ENCODE assay signal across 15 cellular contexts in genomic region chr19:55006793-55007192, GRCh38. TPM values are rescaled to one million over a fixed set of nuclear protein-coding genes. Genes with fewer than 3 reads are reported as not detected.
A peak's percentile ranks its signal among the peaks of the same experiment; 100 is the strongest.
DNase-seq lines count a peak whose midpoint lies in the region; TF ChIP-seq lines count a peak whose summit lies in the region.
"Not testable (repeated sequence)": the region's sequence is repeated elsewhere in the genome, so short reads cannot be mapped to it uniquely, and the experiment has no call there.
"Had no signal": no experiment of that assay in that cellular context is flagged by ENCODE, and none has a peak within 500 bp of the region (broad histone marks: within the 10 kb centered on the region; RNA-seq: fewer than 3 reads in every experiment).

No MANE protein-coding gene starts in this region.

- not testable (repeated sequence) for H3K23ac ChIP-seq in H9 (ENCODE audit: insufficient read length, low read depth, low read length); mesendoderm (ENCODE audit: low read length)

- peaks cover 20% of the 10 kb centered on the region for H3K4me1 ChIP-seq in BLaER1
- H3K4me1 ChIP-seq in H9 (ENCODE audit: insufficient read depth, low read length); SJCRH30; mesendoderm (ENCODE audit: control insufficient read depth, low read depth, low read length): not testable (repeated sequence)

- H3K4me3 ChIP-seq in BLaER1 (peak overlapping the region; percentile 72), SJCRH30 (peak overlapping the region; percentile 57), fibroblast of villous mesenchyme (ENCODE audit: low read depth, low read length) (peak overlapping the region; percentile 45), skeletal muscle cell (ENCODE audit: low read depth, low read length) (peak overlapping the region; percentile 46)
- H3K4me3 ChIP-seq in mesendoderm (ENCODE audit: low read length): not testable (repeated sequence)

- H2AFZ ChIP-seq in H9 (ENCODE audit: low read length): not testable (repeated sequence)

- peak overlapping the region; percentile 77 to 87 for H3K4me3 Mint-ChIP-seq in H9
- H3K4me3 Mint-ChIP-seq in activated T-cell treated with anti-CD3 and anti-CD28 coated beads, Interleukin-2, amount 50 U/mL, for 24 hours: peak overlapping the region; percentile 84
- peak overlapping the region; percentile 57 to 95 (median 87) for H3K4me3 Mint-ChIP-seq in brain

- H3K4me2 ChIP-seq in BLaER1: peak overlapping the region; percentile 72
- H3K4me2 ChIP-seq in H9 (ENCODE audit: insufficient read depth, insufficient read length, low read length): peak overlapping the region; percentile 21
- H3K4me2 ChIP-seq in mesendoderm (ENCODE audit: low read length): not testable (repeated sequence)

- not testable (repeated sequence) for H2AK5ac ChIP-seq in H9 (ENCODE audit: insufficient read length, low read length); mesendoderm (ENCODE audit: low read length)

- H2BK12ac ChIP-seq in H9 (ENCODE audit: insufficient read length, low read depth, low read length): not testable (repeated sequence)

- H3K27ac Mint-ChIP-seq in H9: peak overlapping the region in 1 of 3 experiments; percentile 87; a peak in 2 of 7 replicates
- H3K27ac Mint-ChIP-seq in activated T-cell treated with anti-CD3 and anti-CD28 coated beads, Interleukin-2, amount 50 U/mL, for 24 hours: not testable (repeated sequence)
- peak overlapping the region in 1 of 5 experiments; percentile 60 for H3K27ac Mint-ChIP-seq in brain

- H4K91ac ChIP-seq in H9 (ENCODE audit: insufficient read length, low read depth, low read length): not testable (repeated sequence)

- not testable (repeated sequence) for TF ChIP-seq CTCF in H9 (conservative IDR thresholded peaks at IDR 0.05); brain (conservative IDR thresholded peaks at IDR 0.05); fibroblast of villous mesenchyme (IDR thresholded peaks at IDR 0.05; ENCODE audit: insufficient read depth, low read depth, low read length)

- H3K79me2 ChIP-seq in H9 (ENCODE audit: insufficient read depth, low read length); mesendoderm (ENCODE audit: control insufficient read depth, insufficient read depth, low read length): not testable (repeated sequence)

- not testable (repeated sequence) for H3K56ac ChIP-seq in H9 (ENCODE audit: insufficient read length, low read depth, low read length); mesendoderm (ENCODE audit: low read length)

- not testable (repeated sequence) for H3K4ac ChIP-seq in H9 (ENCODE audit: low read depth, low read length); mesendoderm (ENCODE audit: low read depth, low read length)

- not testable (repeated sequence) for H3T11ph ChIP-seq in H9 (ENCODE audit: low read length)

- H2BK20ac ChIP-seq in H9 (ENCODE audit: low read depth, low read length, poor library complexity, severe bottlenecking): not testable (repeated sequence)

- H3K9me3 Mint-ChIP-seq in H9 (peaks cover 17 to 92% of the 10 kb centered on the region in 2 experiments), brain (peaks cover 8 to 28% (median 10%) of the 10 kb centered on the region in 5 experiments)
- H3K9me3 Mint-ChIP-seq in activated T-cell treated with anti-CD3 and anti-CD28 coated beads, Interleukin-2, amount 50 U/mL, for 24 hours: peaks cover 61% of the 10 kb centered on the region

- not testable (repeated sequence) for H3K18ac ChIP-seq in H9 (ENCODE audit: insufficient read length, low read depth, low read length); mesendoderm (ENCODE audit: low read length)

- H3K4me1 Mint-ChIP-seq in H9: peaks cover 21 to 44% of the 10 kb centered on the region in 2 experiments
- H3K4me1 Mint-ChIP-seq in activated T-cell treated with anti-CD3 and anti-CD28 coated beads, Interleukin-2, amount 50 U/mL, for 24 hours (ENCODE audit: low read depth): peaks cover 33% of the 10 kb centered on the region
- H3K4me1 Mint-ChIP-seq in brain: peaks cover 59% of the 10 kb centered on the region

- H3K27ac ChIP-seq in BLaER1: peak overlapping the region; percentile 75; the same call in 1 of the 2 replicates
- not testable (repeated sequence) for H3K27ac ChIP-seq in H9 (ENCODE audit: insufficient read length, low read depth, low read length); SJCRH30; mesendoderm (ENCODE audit: low read depth, low read length)

- peak; percentile 49 for DNase-seq in H9
- not testable (repeated sequence) for DNase-seq in SJCRH30; activated T-cell treated with anti-CD3 and anti-CD28 coated beads, Interleukin-2, amount 50 U/mL, for 24 hours; fibroblast of villous mesenchyme (ENCODE audit: low read depth); skeletal muscle cell (ENCODE audit: low read depth)
- DNase-seq in mesendoderm: peak; percentile 65

- not testable (repeated sequence) for H2BK15ac ChIP-seq in H9 (ENCODE audit: low read depth, low read length); mesendoderm (replicated peaks; ENCODE audit: low read depth)

- H3K79me1 ChIP-seq in H9 (ENCODE audit: insufficient read depth, low read depth, low read length, poor library complexity, severe bottlenecking); mesendoderm (ENCODE audit: low read length): not testable (repeated sequence)

- H3K27me3 ChIP-seq in BLaER1; H9 (ENCODE audit: insufficient read depth, low read length); SJCRH30; mesendoderm (ENCODE audit: insufficient read depth, low read length, poor library complexity): not testable (repeated sequence)

- not testable (repeated sequence) for H3K36me3 ChIP-seq in BLaER1; SJCRH30; mesendoderm (ENCODE audit: control insufficient read depth, insufficient read depth, low read length)

- H3K9ac ChIP-seq in BLaER1; mesendoderm (ENCODE audit: low read length): not testable (repeated sequence)
- H3K9ac ChIP-seq in H9 (ENCODE audit: extremely low read depth, insufficient read length, low read length): peak overlapping the region; percentile 23

- H3K9me3 ChIP-seq in BLaER1: peaks cover 23% of the 10 kb centered on the region
- H3K9me3 ChIP-seq in H9 (ENCODE audit: control insufficient read depth, low read depth, low read length); SJCRH30 (replicated peaks): not testable (repeated sequence)

- H3K36me3 Mint-ChIP-seq in H9 (ENCODE audit: insufficient read depth in 1 of 3, low read depth in 3 of 3) (peaks cover 14 to 42% (median 26%) of the 10 kb centered on the region in 3 experiments), brain (peaks cover 74% of the 10 kb centered on the region)
- peaks cover 69% of the 10 kb centered on the region for H3K36me3 Mint-ChIP-seq in activated T-cell treated with anti-CD3 and anti-CD28 coated beads, Interleukin-2, amount 50 U/mL, for 24 hours (ENCODE audit: low read depth)

- WGBS in H9 (ENCODE audit: extremely low coverage, insufficient read length, low lambda C conversion rate): no CpG with 5 or more reads among the region's 11 CpGs
- WGBS in mesendoderm (ENCODE audit: extremely low coverage, insufficient coverage, low lambda C conversion rate): no CpG with 5 or more reads among the region's 11 CpGs

- H2BK120ac ChIP-seq in H9 (ENCODE audit: low read depth, low read length, poor library complexity, severe bottlenecking); mesendoderm (ENCODE audit: low read depth, low read length): not testable (repeated sequence)

- not testable (repeated sequence) for H2BK5ac ChIP-seq in H9 (ENCODE audit: insufficient read length, low read length); mesendoderm (ENCODE audit: low read length)

- not testable (repeated sequence) for H3K14ac ChIP-seq in H9 (ENCODE audit: insufficient read depth, low read length)

- H4K5ac ChIP-seq in H9 (ENCODE audit: insufficient read length, low read depth, low read length); mesendoderm (ENCODE audit: low read length): not testable (repeated sequence)

- H3K27me3 Mint-ChIP-seq in H9 (ENCODE audit: low read depth) (peaks cover 43% of the 10 kb centered on the region), brain (peaks cover 18% of the 10 kb centered on the region)
- peaks cover 21% of the 10 kb centered on the region for H3K27me3 Mint-ChIP-seq in activated T-cell treated with anti-CD3 and anti-CD28 coated beads, Interleukin-2, amount 50 U/mL, for 24 hours

- H3K23me2 ChIP-seq in H9 (ENCODE audit: insufficient read length, low read depth, low read length, poor library complexity, severe bottlenecking): not testable (repeated sequence)

- H4K20me1 ChIP-seq in BLaER1; H9 (ENCODE audit: control insufficient read depth, insufficient read depth, insufficient read length): not testable (repeated sequence)

- H4K8ac ChIP-seq in H9 (replicated peaks; ENCODE audit: insufficient read length, low read depth, low read length): not testable (repeated sequence)
- H4K8ac ChIP-seq in mesendoderm (ENCODE audit: low read depth, low read length): peak overlapping the region; percentile 42

RNA-seq across cellular contexts. Expression of gene GP6, which starts 31.3 kb away (rescaled TPM):
- 0.15 and 0.53 TPM in 2 replicates for total RNA-seq in H9 (2021)
- 15.1 and 16.7 TPM in 2 replicates for total RNA-seq in SJCRH30 (2014; rRNA removed; shearing (Covaris generic))
- not detected for polyA plus RNA-seq in brain (ENCODE audit: insufficient read depth, low read depth, low replicate concordance)
- not detected in 2 replicates for total RNA-seq in fibroblast of villous mesenchyme
- polyA plus RNA-seq in mesendoderm (2013, experiment 1 of 2): 0.10 TPM
- 0.04 TPM for polyA plus RNA-seq in mesendoderm (2013, experiment 2 of 2)
- total RNA-seq: myocyte, urinary bladder had no signal

RNA-seq across cellular contexts. Expression of gene NLRP2, which starts 40.6 kb away (rescaled TPM):
- total RNA-seq in H9 (2021): 131 and 132 TPM in 2 replicates
- total RNA-seq in SJCRH30 (2014; rRNA removed; shearing (Covaris generic)): not detected in 2 replicates
- polyA plus RNA-seq in brain (ENCODE audit: insufficient read depth, low read depth, low replicate concordance): 10.2 TPM
- 0.32 and 1.3 TPM in 2 replicates for total RNA-seq in fibroblast of villous mesenchyme
- polyA plus RNA-seq in mesendoderm (2013, experiment 1 of 2): 0.38 TPM
- 0.46 TPM for polyA plus RNA-seq in mesendoderm (2013, experiment 2 of 2)
- total RNA-seq: myocyte, NCI-H460 had no signal

RNA-seq across cellular contexts. Expression of gene RDH13, which starts 56.2 kb away (rescaled TPM):
- 21.1 and 21.5 TPM in 2 replicates for total RNA-seq in H9 (2021)
- total RNA-seq in SJCRH30 (2014; rRNA removed; shearing (Covaris generic)): 29.9 and 30.5 TPM in 2 replicates
- polyA plus RNA-seq in brain (ENCODE audit: insufficient read depth, low read depth, low replicate concordance): 4.8 TPM
- 9.0 and 9.1 TPM in 2 replicates for total RNA-seq in fibroblast of villous mesenchyme
- polyA plus RNA-seq in mesendoderm (2013, experiment 1 of 2): 14.3 TPM
- 14.3 TPM for polyA plus RNA-seq in mesendoderm (2013, experiment 2 of 2)

RNA-seq across cellular contexts. Expression of gene NLRP7, which starts 59.5 kb away (rescaled TPM):
- 1.1 TPM in 2 replicates for total RNA-seq in H9 (2021)
- 0.02 TPM in 1 of 2 replicates, not detected in the other for total RNA-seq in SJCRH30 (2014; rRNA removed; shearing (Covaris generic))
- polyA plus RNA-seq in brain (ENCODE audit: insufficient read depth, low read depth, low replicate concordance): not detected
- not detected in 2 replicates for total RNA-seq in fibroblast of villous mesenchyme
- 0.58 TPM for polyA plus RNA-seq in mesendoderm (2013, experiment 1 of 2)
- polyA plus RNA-seq in mesendoderm (2013, experiment 2 of 2): 0.62 TPM
- total RNA-seq: CD4-positive, alpha-beta T cell; Daoy; liver; myocyte; NCI-H460; Right ventricle myocardium inferior; urinary bladder had no signal
- polyA plus RNA-seq: liver, urinary bladder had no signal

Comparison
In these comparisons a context has a peak if more than half of its experiments do, and no peak if none do; other contexts are left out.
1. RNA of gene GP6, which starts 31.3 kb away (total RNA-seq): 15.1 to 16.7 TPM in SJCRH30; 0.15 to 0.53 TPM in H9 and not detected in fibroblast of villous mesenchyme; every median in the first group is over 10 times any median in the second.
2. RNA of gene NLRP2, which starts 40.6 kb away (total RNA-seq): 131 to 132 TPM in H9; 0.32 to 1.3 TPM in fibroblast of villous mesenchyme and not detected in SJCRH30; every median in the first group is over 10 times any median in the second.
3. Peak in every context shown above with its lines, with median percentiles within 50 percentile points of each other: H3K4me3 Mint-ChIP-seq.